ENCODE assay signal across 23 cellular contexts in the genomic region with DNA sequence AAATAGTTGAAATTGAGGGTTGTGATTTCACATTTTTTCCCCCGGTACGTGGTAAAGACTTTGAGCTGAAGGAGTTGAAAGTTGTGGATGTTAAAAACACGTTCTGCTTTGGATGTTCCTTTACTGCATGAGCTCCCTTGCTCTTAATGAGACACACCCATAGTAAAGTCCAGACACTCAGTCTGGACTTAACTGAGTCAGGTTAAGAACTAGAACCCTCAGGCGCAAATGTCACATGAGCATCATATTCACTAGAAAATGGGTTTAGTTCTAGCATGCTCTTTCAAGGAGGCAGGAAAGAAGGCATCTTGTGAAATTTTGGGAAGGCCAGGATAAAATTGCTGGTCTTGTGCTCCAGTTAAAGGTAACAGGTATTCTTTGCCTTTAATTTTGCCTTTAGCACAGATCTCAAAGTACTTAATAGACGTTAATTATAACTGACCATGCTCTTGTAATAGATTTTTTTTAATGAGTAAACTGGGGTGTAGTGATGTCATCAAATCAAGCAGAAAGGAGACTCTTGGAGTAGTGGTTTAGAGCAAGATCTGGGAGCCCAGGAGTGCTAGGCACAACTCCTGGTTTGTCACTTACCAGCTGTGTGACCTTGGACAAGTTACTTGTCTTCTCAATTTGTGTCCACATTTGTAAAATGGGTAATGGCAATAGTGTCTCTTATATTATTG. TPM values are rescaled to one million over a fixed set of nuclear protein-coding genes. Genes with fewer than 3 reads are reported as not detected.
DNase-seq lines count a peak whose midpoint lies in the region; ATAC-seq and TF ChIP-seq lines count a peak whose summit lies in the region.
"Had no signal": no experiment of that assay in that cellular context is flagged by ENCODE, and none has a peak within 500 bp of the region (broad histone marks: within the 10 kb centered on the region; RNA-seq: fewer than 3 reads in every experiment).

No MANE protein-coding gene starts in this region.

- peaks cover 74% of the 10 kb centered on the region for H3K4me1 ChIP-seq in CD8-positive, alpha-beta T cell (ENCODE audit: insufficient read depth, low read length)
- no peaks in the 10 kb centered on the region for H3K4me1 ChIP-seq in hepatocyte (ENCODE audit: insufficient read depth)
- peaks cover 8 to 12% of the 10 kb centered on the region in 2 experiments for H3K4me1 ChIP-seq in trophoblast cell (ENCODE audit: control insufficient read depth in 1 of 2, insufficient read depth in 2 of 2, low read length in 2 of 2)
- H3K4me1 ChIP-seq: ascending aorta, sigmoid colon had no signal

- no peak for TF ChIP-seq CTCF in CD8-positive, alpha-beta T cell (IDR thresholded peaks at IDR 0.05)
- TF ChIP-seq CTCF in VCaP (conservative IDR thresholded peaks at IDR 0.05) (no peak), hepatocyte (IDR thresholded peaks at IDR 0.05; ENCODE audit: poor library complexity) (no peak)

- no peaks in the 10 kb centered on the region for H3K36me3 ChIP-seq in CD8-positive, alpha-beta T cell (ENCODE audit: insufficient read depth, low read length)
- H3K36me3 ChIP-seq in hepatocyte (replicated peaks; ENCODE audit: insufficient read depth, low read depth) (no peaks in the 10 kb centered on the region), trophoblast cell (ENCODE audit: control insufficient read depth in 1 of 2, insufficient read depth in 2 of 2, low read length in 2 of 2) (no peaks in the 10 kb centered on the region)
- H3K36me3 ChIP-seq: ascending aorta, esophagus muscularis mucosa, gastroesophageal sphincter, sigmoid colon, suprapubic skin had no signal

- no peak overlapping the region for H2AK5ac ChIP-seq in trophoblast cell (ENCODE audit: low read length)

- H3K23ac ChIP-seq in trophoblast cell (ENCODE audit: low read length): no peak overlapping the region

- H3K36me3 Mint-ChIP-seq in CD8-positive, alpha-beta T cell: peaks cover 29% of the 10 kb centered on the region
- no peaks in the 10 kb centered on the region for H3K36me3 Mint-ChIP-seq in activated T-helper 2 cell treated with anti-CD3 and anti-CD28 coated beads, Interferon-gamma antibody, Interleukin-2, Interleukin-4, amounts not matched to agents 10 μg/mL and 5 μg/mL and 100 μg/mL, durations not matched to agents 14 hours and 24 hours and 36 hours (ENCODE audit: low read depth)

- H3K18ac ChIP-seq in trophoblast cell (ENCODE audit: low read length): no peak overlapping the region

- no peaks in the 10 kb centered on the region for H3K9me2 ChIP-seq in hepatocyte (replicated peaks; ENCODE audit: insufficient read depth)

- H4K8ac ChIP-seq in trophoblast cell (ENCODE audit: low read depth, low read length): no peak overlapping the region

- intact Hi-C loops in CD8-positive, alpha-beta T cell (cut with DNase I, micrococcal nuclease): no loop called here
- intact Hi-C loops in activated T-helper 2 cell treated with anti-CD3 and anti-CD28 coated beads, Interferon-gamma antibody, Interleukin-2, Interleukin-4, amounts not matched to agents 10 μg/mL and 5 μg/mL and 100 μg/mL, durations not matched to agents 14 hours and 24 hours and 36 hours (cut with micrococcal nuclease): no loop called here

- no peak overlapping the region for H3K14ac ChIP-seq in trophoblast cell (ENCODE audit: low read length)

- no peak overlapping the region for H3K4me2 ChIP-seq in hepatocyte
- no peak overlapping the region for H3K4me2 ChIP-seq in trophoblast cell (ENCODE audit: low read length)

- no peak overlapping the region for H2BK12ac ChIP-seq in trophoblast cell (ENCODE audit: low read length)

- no peak overlapping the region for H3K4ac ChIP-seq in trophoblast cell (ENCODE audit: low read depth, low read length)

- H4K12ac ChIP-seq in trophoblast cell (ENCODE audit: low read depth, low read length): no peak overlapping the region

- no peaks in the 10 kb centered on the region for H4K20me1 ChIP-seq in hepatocyte (ENCODE audit: insufficient read depth, poor library complexity, severe bottlenecking)

- H3K9ac ChIP-seq in trophoblast cell (ENCODE audit: low read length): no peak overlapping the region

- no peak overlapping the region for H3K27ac ChIP-seq in CD8-positive, alpha-beta T cell (ENCODE audit: low read depth, low read length)
- H3K27ac ChIP-seq in VCaP (peak overlapping the region; percentile 90), hepatocyte (peak overlapping the region; percentile 26), trophoblast cell (ENCODE audit: low read depth, low read length) (no peak overlapping the region)
- H3K27ac ChIP-seq: ascending aorta, esophagus muscularis mucosa, gastroesophageal sphincter, sigmoid colon, suprapubic skin had no signal

- H3K79me2 ChIP-seq in hepatocyte (peaks cover 77% of the 10 kb centered on the region), trophoblast cell (ENCODE audit: control insufficient read depth, insufficient read depth, low read length, poor library complexity) (no peaks in the 10 kb centered on the region)

- no peaks in the 10 kb centered on the region for H3K27me3 ChIP-seq in CD8-positive, alpha-beta T cell (ENCODE audit: insufficient read depth, low read length)
- H3K27me3 ChIP-seq in hepatocyte (no peaks in the 10 kb centered on the region), trophoblast cell (ENCODE audit: insufficient read depth, low read length) (no peaks in the 10 kb centered on the region)
- H3K27me3 ChIP-seq: ascending aorta, esophagus muscularis mucosa, gastroesophageal sphincter, sigmoid colon, suprapubic skin had no signal

- DNase-seq in CD8-positive, alpha-beta T cell: no peak
- no peak for DNase-seq in hepatocyte (ENCODE audit: low spot score)
- DNase-seq in trophoblast cell: peak; percentile 55 to 69
- no peak for DNase-seq in activated T-helper 2 cell treated with anti-CD3 and anti-CD28 coated beads, Interferon-gamma antibody, Interleukin-2, Interleukin-4, amounts not matched to agents 10 μg/mL and 5 μg/mL and 100 μg/mL, durations not matched to agents 14 hours and 24 hours and 36 hours (ENCODE audit: low spot score)
- DNase-seq in DMS153 treated with DMSO at 0.1 percent for 48 hours (lab: John Stamatoyannopoulos, UW; ENCODE audit: unreplicated experiment): no peak
- DNase-seq in stimulated activated naive CD8-positive, alpha-beta T cell treated with anti-CD3 and anti-CD28 coated beads, Interleukin-15, Interleukin-2, amounts not matched to agents 100 U/mL and 50 U/mL, for 24 hours: no peak
- DNase-seq: activated naive CD4-positive, alpha-beta T cell treated with anti-CD3 and anti-CD28 coated beads, Interleukin-2, amount 50 U/mL, for 16 hours; activated T-cell treated with anti-CD3 and anti-CD28 coated beads, Interleukin-2, amount 50 U/mL, for 72 hours; DMS79 treated with DMSO at 0.1 percent for 48 hours; effector CD4-positive, alpha-beta T cell; mesenchymal stem cell; NCI-H1694; NCI-H2171 treated with DMSO at 0.1 percent for 48 hours; NCI-H69; posterior cingulate gyrus; sigmoid colon had no signal

- H4K91ac ChIP-seq in trophoblast cell (ENCODE audit: low read depth, low read length): no peak overlapping the region

- H3K4me1 Mint-ChIP-seq in CD8-positive, alpha-beta T cell (ENCODE audit: low read depth): peaks cover 77% of the 10 kb centered on the region
- H3K4me1 Mint-ChIP-seq in activated T-helper 2 cell treated with anti-CD3 and anti-CD28 coated beads, Interferon-gamma antibody, Interleukin-2, Interleukin-4, amounts not matched to agents 10 μg/mL and 5 μg/mL and 100 μg/mL, durations not matched to agents 14 hours and 24 hours and 36 hours (ENCODE audit: low read depth): peaks cover 6% of the 10 kb centered on the region

- no peak overlapping the region for H3K4me3 ChIP-seq in CD8-positive, alpha-beta T cell (ENCODE audit: low read depth, low read length)
- H3K4me3 ChIP-seq in hepatocyte (no peak overlapping the region), trophoblast cell (ENCODE audit: low read depth, low read length) (no peak overlapping the region)
- H3K4me3 ChIP-seq: ascending aorta, esophagus muscularis mucosa, gastroesophageal sphincter, K562, sigmoid colon, suprapubic skin had no signal

- H3K9me3 ChIP-seq in CD8-positive, alpha-beta T cell (ENCODE audit: low read length): no peaks in the 10 kb centered on the region
- H3K9me3 ChIP-seq in hepatocyte (ENCODE audit: low read depth) (no peaks in the 10 kb centered on the region), trophoblast cell (ENCODE audit: insufficient read depth, low read depth, low read length) (no peaks in the 10 kb centered on the region)
- H3K9me3 ChIP-seq: ascending aorta, esophagus muscularis mucosa, gastroesophageal sphincter, sigmoid colon, suprapubic skin had no signal

- no peaks in the 10 kb centered on the region for H3K27me3 Mint-ChIP-seq in CD8-positive, alpha-beta T cell (ENCODE audit: low read depth)
- H3K27me3 Mint-ChIP-seq in activated T-helper 2 cell treated with anti-CD3 and anti-CD28 coated beads, Interferon-gamma antibody, Interleukin-2, Interleukin-4, amounts not matched to agents 10 μg/mL and 5 μg/mL and 100 μg/mL, durations not matched to agents 14 hours and 24 hours and 36 hours (ENCODE audit: low read depth): peaks cover 52% of the 10 kb centered on the region

- POLR2A ChIA-PET in CD8-positive, alpha-beta T cell (lab: Charles Lee): interaction anchor here (0.6 to 2.1 kb wide), 5 partner anchors 11 to 23 kb away, joined by 3 to 9 read pairs (median 6); no protein-coding TSS in a partner anchor

- no peak overlapping the region for H2AFZ ChIP-seq in hepatocyte
- no peak overlapping the region for H2AFZ ChIP-seq in trophoblast cell (ENCODE audit: insufficient read depth, low read length, poor library complexity)

- no peak overlapping the region for H2BK120ac ChIP-seq in trophoblast cell (ENCODE audit: insufficient read depth, low read length, poor library complexity)

- H3K4me3 Mint-ChIP-seq in CD8-positive, alpha-beta T cell: no peak overlapping the region
- H3K4me3 Mint-ChIP-seq in activated T-helper 2 cell treated with anti-CD3 and anti-CD28 coated beads, Interferon-gamma antibody, Interleukin-2, Interleukin-4, amounts not matched to agents 10 μg/mL and 5 μg/mL and 100 μg/mL, durations not matched to agents 14 hours and 24 hours and 36 hours (ENCODE audit: low read depth): no peak overlapping the region

- ATAC-seq in CD8-positive, alpha-beta T cell: no peak
- ATAC-seq in GM18519 (IDR thresholded peaks at IDR 0.05; ENCODE audit: low FRiP score, unreplicated experiment): no peak
- ATAC-seq in stimulated activated naive CD8-positive, alpha-beta T cell treated with anti-CD3 and anti-CD28 coated beads, Interleukin-15, Interleukin-2, amounts not matched to agents 100 U/mL and 50 U/mL, for 24 hours: no peak
- ATAC-seq: activated T-cell treated with anti-CD3 and anti-CD28 coated beads, Interleukin-2, amount 50 U/mL, for 72 hours; gastroesophageal sphincter; K562 had no signal

- no peaks in the 10 kb centered on the region for H3K9me3 Mint-ChIP-seq in CD8-positive, alpha-beta T cell
- no peaks in the 10 kb centered on the region for H3K9me3 Mint-ChIP-seq in activated T-helper 2 cell treated with anti-CD3 and anti-CD28 coated beads, Interferon-gamma antibody, Interleukin-2, Interleukin-4, amounts not matched to agents 10 μg/mL and 5 μg/mL and 100 μg/mL, durations not matched to agents 14 hours and 24 hours and 36 hours
- H3K9me3 Mint-ChIP-seq: activated T-cell treated with anti-CD3 and anti-CD28 coated beads, Interleukin-2, amount 50 U/mL, for 72 hours had no signal

- H3K79me1 ChIP-seq in trophoblast cell (ENCODE audit: low read length): no peaks in the 10 kb centered on the region

- CTCF ChIA-PET in CD8-positive, alpha-beta T cell (lab: Charles Lee): interaction anchor here (0.7 to 14.8 kb wide), 5 partner anchors 8 to 744 kb away, joined by 3 to 155 read pairs (median 5); a partner anchor contains a TSS

- WGBS in hepatocyte (ENCODE audit: low lambda C conversion rate, missing lambda C conversion rate): 82% methylated on average over 5 of the region's 5 CpGs
- WGBS in trophoblast cell (ENCODE audit: extremely low coverage, insufficient coverage, insufficient read length): no CpG with 5 or more reads among the region's 5 CpGs

- no peak overlapping the region for H2BK5ac ChIP-seq in trophoblast cell (ENCODE audit: low read depth, low read length, poor library complexity)

- H3K27ac Mint-ChIP-seq in CD8-positive, alpha-beta T cell: peak overlapping the region; percentile 9
- H3K27ac Mint-ChIP-seq in activated T-helper 2 cell treated with anti-CD3 and anti-CD28 coated beads, Interferon-gamma antibody, Interleukin-2, Interleukin-4, amounts not matched to agents 10 μg/mL and 5 μg/mL and 100 μg/mL, durations not matched to agents 14 hours and 24 hours and 36 hours: no peak overlapping the region
- H3K27ac Mint-ChIP-seq: activated T-cell treated with anti-CD3 and anti-CD28 coated beads, Interleukin-2, amount 50 U/mL, for 72 hours had no signal

RNA-seq across cellular contexts. Expression of a gene that starts 20.6 kb away (rescaled TPM):
- 10 to 100 TPM; 50.5 to 52.1 TPM for total RNA-seq in CD8-positive, alpha-beta T cell
- 51.4 and 64.8 TPM in 2 replicates for total RNA-seq in hepatocyte
- polyA plus RNA-seq in hepatocyte: 16.7 and 19.0 TPM in 2 replicates
- 26.5 and 28.2 TPM in 2 replicates for polyA plus RNA-seq in trophoblast cell (2013)
- 0.11 and 0.25 TPM in 2 replicates for total RNA-seq in activated T-helper 2 cell treated with anti-CD3 and anti-CD28 coated beads, Interferon-gamma antibody, Interleukin-2, Interleukin-4, amounts not matched to agents 10 μg/mL and 5 μg/mL and 100 μg/mL, durations not matched to agents 14 hours and 24 hours and 36 hours

Comparison
In these comparisons a context has a peak if more than half of its experiments do, and no peak if none do; other contexts are left out.
1. DNase-seq: peak in trophoblast cell (2 of 2); none in CD8-positive, alpha-beta T cell (0 of 7), hepatocyte (single experiment), activated T-helper 2 cell treated with anti-CD3 and anti-CD28 coated beads, Interferon-gamma antibody, Interleukin-2, Interleukin-4, amounts not matched to agents 10 μg/mL and 5 μg/mL and 100 μg/mL, durations not matched to agents 14 hours and 24 hours and 36 hours (single experiment), DMS153 treated with DMSO at 0.1 percent for 48 hours (single experiment) and stimulated activated naive CD8-positive, alpha-beta T cell treated with anti-CD3 and anti-CD28 coated beads, Interleukin-15, Interleukin-2, amounts not matched to agents 100 U/mL and 50 U/mL, for 24 hours (single experiment).
2. H3K27ac ChIP-seq: peak in VCaP (single experiment) and hepatocyte (single experiment); none in CD8-positive, alpha-beta T cell (single experiment) and trophoblast cell (single experiment).
3. RNA of a gene that starts 20.6 kb away (total RNA-seq): 51.4 to 64.8 TPM in hepatocyte and 50.5 to 52.1 TPM in CD8-positive, alpha-beta T cell; 0.11 to 0.25 TPM in activated T-helper 2 cell treated with anti-CD3 and anti-CD28 coated beads, Interferon-gamma antibody, Interleukin-2, Interleukin-4, amounts not matched to agents 10 μg/mL and 5 μg/mL and 100 μg/mL, durations not matched to agents 14 hours and 24 hours and 36 hours; every median in the first group is over 10 times any median in the second.